In the genomic region with DNA sequence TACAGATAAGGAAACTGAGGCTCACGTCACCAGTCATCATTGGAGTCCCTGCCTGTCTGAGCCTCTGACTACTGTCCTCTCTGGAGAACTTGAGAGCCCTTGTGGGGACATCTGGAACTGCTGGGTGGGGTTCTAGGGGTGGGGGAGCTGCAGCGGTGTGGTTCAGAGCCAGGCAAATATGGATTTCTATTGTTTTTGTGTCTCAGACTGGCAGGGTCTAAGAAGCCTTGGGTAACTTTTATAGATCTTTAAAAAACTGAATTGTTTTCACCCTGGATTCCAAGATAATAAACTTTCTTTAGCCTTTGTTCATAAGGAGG, we compare ENCODE assay signal across 8 cellular contexts. TPM values are rescaled to one million over a fixed set of nuclear protein-coding genes. Genes with fewer than 3 reads are reported as not detected.
DNase-seq lines count a peak whose midpoint lies in the region; ATAC-seq and TF ChIP-seq lines count a peak whose summit lies in the region.

No MANE protein-coding gene starts in this region.

- no peaks in the 10 kb centered on the region for H3K79me2 ChIP-seq in OCI-LY1 (ENCODE audit: insufficient read depth, low read length)

- H3K27ac Mint-ChIP-seq in activated CD4-positive, alpha-beta T cell treated with anti-CD3 and anti-CD28 coated beads, Interleukin-2, amount 10 ng/mL, durations not matched to agents 7 days and 5 days, result peak overlapping the region; percentile 90
- peak overlapping the region; percentile 5 to 98 (median 92) for H3K27ac Mint-ChIP-seq in naive B cell

- H3K9ac ChIP-seq in OCI-LY1 (ENCODE audit: low read length), result peak overlapping the region; percentile 27; the same call in 1 of the 2 replicates

- no peaks in the 10 kb centered on the region for H4K20me1 ChIP-seq in OCI-LY1 (ENCODE audit: insufficient read depth, low read length)

- H3F3A ChIP-seq in OCI-LY1 (ENCODE audit: insufficient read depth, low read length), result no peaks in the 10 kb centered on the region

- CTCF ChIA-PET in activated CD4-positive, alpha-beta T cell treated with anti-CD3 and anti-CD28 coated beads, Interleukin-2, amount 10 ng/mL, durations not matched to agents 7 days and 5 days (lab: Charles Lee), result interaction anchor here (1.0 to 2.5 kb wide), 8 partner anchors 9 to 45 kb away, joined by 3 to 9 read pairs (median 4); no protein-coding TSS in a partner anchor

- no peaks in the 10 kb centered on the region for H3K27me3 Mint-ChIP-seq in activated CD4-positive, alpha-beta T cell treated with anti-CD3 and anti-CD28 coated beads, Interleukin-2, amount 10 ng/mL, durations not matched to agents 7 days and 5 days
- no peaks in the 10 kb centered on the region for H3K27me3 Mint-ChIP-seq in naive B cell

- H2AFZ ChIP-seq in OCI-LY1 (ENCODE audit: low read length), result no peak overlapping the region

- H3K4me3 Mint-ChIP-seq in activated CD4-positive, alpha-beta T cell treated with anti-CD3 and anti-CD28 coated beads, Interleukin-2, amount 10 ng/mL, durations not matched to agents 7 days and 5 days, result peak overlapping the region; percentile 44
- peak overlapping the region; percentile 59 to 90 (median 84) for H3K4me3 Mint-ChIP-seq in naive B cell

- H3K4me3 ChIP-seq in OCI-LY1 (ENCODE audit: low read depth, low read length, poor library complexity, severe bottlenecking), result peak overlapping the region; percentile 18
- no peak overlapping the region for H3K4me3 ChIP-seq in cardiac fibroblast (replicated peaks in 1 of 2; ENCODE audit: low read depth in 2 of 2, low read length in 2 of 2)

- H3K27ac ChIP-seq in OCI-LY1 (ENCODE audit: low read depth, low read length, poor library complexity, severe bottlenecking), result peak overlapping the region; percentile 72

- H3K36me3 Mint-ChIP-seq in activated CD4-positive, alpha-beta T cell treated with anti-CD3 and anti-CD28 coated beads, Interleukin-2, amount 10 ng/mL, durations not matched to agents 7 days and 5 days (ENCODE audit: low read depth), result peaks cover 2% of the 10 kb centered on the region
- H3K36me3 Mint-ChIP-seq in naive B cell, result no peaks in the 10 kb centered on the region

- H3K4me1 Mint-ChIP-seq in activated CD4-positive, alpha-beta T cell treated with anti-CD3 and anti-CD28 coated beads, Interleukin-2, amount 10 ng/mL, durations not matched to agents 7 days and 5 days, result peaks cover 73% of the 10 kb centered on the region
- H3K4me1 Mint-ChIP-seq in naive B cell, result peaks cover 77 to 95% (median 93%) of the 10 kb centered on the region in 3 donors

- no peaks in the 10 kb centered on the region for H3K9me2 ChIP-seq in OCI-LY1 (ENCODE audit: low read depth, low read length)

- peaks cover 28% of the 10 kb centered on the region for H3K4me1 ChIP-seq in OCI-LY1 (ENCODE audit: insufficient read depth, low read length, severe bottlenecking)

- H3K9me3 ChIP-seq in OCI-LY1 (ENCODE audit: low read length), result no peaks in the 10 kb centered on the region

- TF ChIP-seq CTCF in OCI-LY1 (IDR thresholded peaks at IDR 0.05; ENCODE audit: low read length) (no peak; the same call in none of the 2 replicates), cardiac fibroblast (IDR thresholded peaks at IDR 0.05; ENCODE audit: low read depth, low read length) (peak; percentile 52)

- no peaks in the 10 kb centered on the region for H3K9me3 Mint-ChIP-seq in activated CD4-positive, alpha-beta T cell treated with anti-CD3 and anti-CD28 coated beads, Interleukin-2, amount 10 ng/mL, durations not matched to agents 7 days and 5 days
- H3K9me3 Mint-ChIP-seq in naive B cell, result no peaks in the 10 kb centered on the region

- POLR2A ChIA-PET in activated CD4-positive, alpha-beta T cell treated with anti-CD3 and anti-CD28 coated beads, Interleukin-2, amount 10 ng/mL, durations not matched to agents 7 days and 5 days (lab: Charles Lee), result no interaction called here

- no peaks in the 10 kb centered on the region for H3K36me3 ChIP-seq in OCI-LY1 (ENCODE audit: insufficient read depth, low read length)

- ATAC-seq in naive B cell (ENCODE audit: low read depth in 2 of 2), result peak in 1 of 2 donors; percentile 20
- ATAC-seq in HG02884 (IDR thresholded peaks at IDR 0.05; ENCODE audit: unreplicated experiment), result no peak
- ATAC-seq in GM21515 (IDR thresholded peaks at IDR 0.05; ENCODE audit: unreplicated experiment), result no peak

- no peak for DNase-seq in activated CD4-positive, alpha-beta T cell treated with anti-CD3 and anti-CD28 coated beads, Interleukin-2, amount 10 ng/mL, durations not matched to agents 7 days and 5 days
- DNase-seq in activated CD4-positive, alpha-beta T cell treated with anti-CD3 and anti-CD28 coated beads, Interleukin-2, amount 50 U/mL, for 4 hours, result no peak
- peak; percentile 32 to 62 for DNase-seq in cardiac fibroblast (ENCODE audit: low read depth in 2 of 2)
- DNase-seq in naive B cell, result no peak
- no peak for DNase-seq in HK-2 (ENCODE audit: unreplicated experiment)

- H3K4me2 ChIP-seq in OCI-LY1 (ENCODE audit: low read length), result peak overlapping the region; percentile 50; the same call in 1 of the 2 replicates

- no peaks in the 10 kb centered on the region; the same call in 1 of the 2 replicates for H3K27me3 ChIP-seq in OCI-LY1 (ENCODE audit: insufficient read depth, low read length)

RNA-seq across cellular contexts. Expression of gene IER5, which starts 46.9 kb away (rescaled TPM):
- 10 to 100 TPM; 20.3 to 24.9 TPM for total RNA-seq in activated CD4-positive, alpha-beta T cell treated with anti-CD3 and anti-CD28 coated beads, Interleukin-2, amount 10 ng/mL, durations not matched to agents 7 days and 5 days
- 10 to 100 TPM; 17.3 to 82.6 (median 34.1) TPM for polyA plus RNA-seq in naive B cell (ENCODE audit: low read depth in 6 of 6)

Comparison
In these comparisons a context has a peak if more than half of its experiments do, and no peak if none do; other contexts are left out.
1. DNase-seq: peak in cardiac fibroblast (2 of 2); none in activated CD4-positive, alpha-beta T cell treated with anti-CD3 and anti-CD28 coated beads, Interleukin-2, amount 10 ng/mL, durations not matched to agents 7 days and 5 days (single experiment), activated CD4-positive, alpha-beta T cell treated with anti-CD3 and anti-CD28 coated beads, Interleukin-2, amount 50 U/mL, for 4 hours (0 of 2), naive B cell (single experiment) and HK-2 (single experiment).